ENCODE assay signal across 7 cellular contexts in the genomic region with DNA sequence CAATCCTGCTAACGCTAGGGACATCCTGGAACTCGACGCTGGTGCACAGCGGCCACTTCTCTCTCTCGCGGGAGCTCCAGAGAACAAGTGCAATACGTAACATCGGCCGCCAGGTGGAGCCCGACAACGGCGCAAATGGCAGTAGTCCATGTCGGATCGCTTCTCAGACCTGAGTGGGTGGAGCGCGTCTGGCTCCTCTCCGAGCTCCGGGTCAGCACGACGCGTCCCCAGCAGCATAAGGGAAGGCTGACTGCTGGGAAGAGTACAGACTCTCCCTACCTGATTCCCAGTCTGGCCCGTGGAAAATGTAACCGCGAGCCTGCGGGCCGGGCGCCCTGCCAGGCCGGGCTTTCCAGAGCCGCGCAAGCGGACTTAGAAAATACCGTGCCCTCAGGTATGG.
DNase-seq lines count a peak whose midpoint lies in the region; ATAC-seq and TF ChIP-seq lines count a peak whose summit lies in the region.
"Not testable (repeated sequence)": the region's sequence is repeated elsewhere in the genome, so short reads cannot be mapped to it uniquely, and the experiment has no call there.

No MANE protein-coding gene starts in this region.

- H3K27me3 Mint-ChIP-seq in activated B cell treated with CpG ODN at 0.5 μM for 24 hours = not testable (repeated sequence)

- not testable (repeated sequence) for DNase-seq in activated B cell treated with CpG ODN at 0.5 μM for 24 hours; fibroblast of the aortic adventitia (ENCODE audit: low read depth)
- peak in 1 of 3 donors; percentile 4 for DNase-seq in mucosa of descending colon

- intact Hi-C loops in activated B cell treated with CpG ODN at 0.5 μM for 24 hours (cut with micrococcal nuclease); mucosa of descending colon (cut with DNase I, micrococcal nuclease): not testable (repeated sequence)

- H3K4me1 Mint-ChIP-seq in activated B cell treated with CpG ODN at 0.5 μM for 24 hours = not testable (repeated sequence)

- not testable (repeated sequence) for H3K36me3 ChIP-seq in mucosa of descending colon (ENCODE audit: low read depth)

- POLR2A ChIA-PET in activated B cell treated with CpG ODN at 0.5 μM for 24 hours (lab: Charles Lee) = not testable (repeated sequence)

- CTCF ChIA-PET in activated B cell treated with CpG ODN at 0.5 μM for 24 hours (lab: Charles Lee) = not testable (repeated sequence)

- TF ChIP-seq CTCF in activated B cell treated with CpG ODN at 0.5 μM for 24 hours (IDR thresholded peaks at IDR 0.05); fibroblast of the aortic adventitia (IDR thresholded peaks at IDR 0.05; ENCODE audit: insufficient read depth, low read length); mucosa of descending colon (IDR thresholded peaks at IDR 0.05): not testable (repeated sequence)

- peak; percentile 100 for ATAC-seq in GM18868 (IDR thresholded peaks at IDR 0.05; ENCODE audit: unreplicated experiment)
- ATAC-seq in GM21423 (IDR thresholded peaks at IDR 0.05; ENCODE audit: unreplicated experiment) = peak; percentile 100
- ATAC-seq in HG02852 (IDR thresholded peaks at IDR 0.05; ENCODE audit: unreplicated experiment) = peak; percentile 100
- peak; percentile 100 for ATAC-seq in HG03354 (IDR thresholded peaks at IDR 0.05; ENCODE audit: poor library complexity, severe bottlenecking, unreplicated experiment)
- peak; percentile 100 for ATAC-seq in activated B cell treated with CpG ODN at 0.5 μM for 24 hours (ENCODE audit: low read depth)
- ATAC-seq in mucosa of descending colon = peak; percentile 100

- not testable (repeated sequence) for H3K4me3 Mint-ChIP-seq in activated B cell treated with CpG ODN at 0.5 μM for 24 hours

- not testable (repeated sequence) for H3K27ac Mint-ChIP-seq in activated B cell treated with CpG ODN at 0.5 μM for 24 hours

- H3K4me3 ChIP-seq in fibroblast of the aortic adventitia (ENCODE audit: low read depth, low read length) = peak overlapping the region; percentile 44
- not testable (repeated sequence) for H3K4me3 ChIP-seq in mucosa of descending colon

- not testable (repeated sequence) for H3K36me3 Mint-ChIP-seq in activated B cell treated with CpG ODN at 0.5 μM for 24 hours (ENCODE audit: low read depth)

- not testable (repeated sequence) for H3K4me1 ChIP-seq in mucosa of descending colon (ENCODE audit: low read depth)

- H3K9me3 Mint-ChIP-seq in activated B cell treated with CpG ODN at 0.5 μM for 24 hours = not testable (repeated sequence)

- H3K9me3 ChIP-seq in mucosa of descending colon = not testable (repeated sequence)
